21 cellular contexts compared by ENCODE assay signal in the genomic region with DNA sequence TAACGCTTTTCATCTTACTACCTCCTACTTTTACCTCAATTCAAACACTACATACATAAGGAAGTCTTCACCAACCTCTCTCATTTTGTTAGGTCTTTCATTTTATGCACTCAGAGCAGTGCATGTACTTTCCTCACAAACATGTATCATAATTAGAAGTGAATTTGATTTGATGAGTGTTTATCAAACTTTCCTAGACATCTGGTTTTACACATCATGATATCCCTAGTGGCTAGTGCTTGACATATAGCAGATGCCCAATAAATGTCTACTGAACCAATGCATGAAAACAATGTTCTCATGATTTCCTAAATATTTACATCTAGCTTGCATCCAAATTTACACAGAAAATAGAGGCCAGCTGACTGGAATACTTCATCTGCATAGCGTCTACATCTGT.
"Had no signal": no experiment of that assay in that cellular context is flagged by ENCODE, and none has a peak within 500 bp of the region (broad histone marks: within the 10 kb centered on the region; RNA-seq: fewer than 3 reads in every experiment).

No MANE protein-coding gene starts in this region.

- H3K36me3 ChIP-seq: MG63, SJSA1 had no signal

- H3K9me3 ChIP-seq: MG63, SJSA1 had no signal

- DNase-seq: IMR-90, Karpas-422, KG1, MG63, NCI-H1092, NCI-H1105 treated with DMSO at 0.1 percent for 48 hours, NCI-H1436, NCI-H1930, NCI-H2081, NCI-H2107, NCI-H226, NCI-H446, NCI-H510A, NCI-H524 treated with DMSO at 0.1 percent for 48 hours, NCI-H69, NCI-H774, Right ventricle myocardium superior, RPMI8226, SIG-M5 had no signal

- H3K27me3 ChIP-seq: MG63, SJSA1 had no signal

- H3K27ac ChIP-seq: SJSA1 had no signal

- H3K4me3 ChIP-seq: MG63, SJSA1 had no signal

- H3K4me1 ChIP-seq: SJSA1 had no signal

- ATAC-seq: HepG2 had no signal
